9 cellular contexts compared by ENCODE assay signal in the genomic region with DNA sequence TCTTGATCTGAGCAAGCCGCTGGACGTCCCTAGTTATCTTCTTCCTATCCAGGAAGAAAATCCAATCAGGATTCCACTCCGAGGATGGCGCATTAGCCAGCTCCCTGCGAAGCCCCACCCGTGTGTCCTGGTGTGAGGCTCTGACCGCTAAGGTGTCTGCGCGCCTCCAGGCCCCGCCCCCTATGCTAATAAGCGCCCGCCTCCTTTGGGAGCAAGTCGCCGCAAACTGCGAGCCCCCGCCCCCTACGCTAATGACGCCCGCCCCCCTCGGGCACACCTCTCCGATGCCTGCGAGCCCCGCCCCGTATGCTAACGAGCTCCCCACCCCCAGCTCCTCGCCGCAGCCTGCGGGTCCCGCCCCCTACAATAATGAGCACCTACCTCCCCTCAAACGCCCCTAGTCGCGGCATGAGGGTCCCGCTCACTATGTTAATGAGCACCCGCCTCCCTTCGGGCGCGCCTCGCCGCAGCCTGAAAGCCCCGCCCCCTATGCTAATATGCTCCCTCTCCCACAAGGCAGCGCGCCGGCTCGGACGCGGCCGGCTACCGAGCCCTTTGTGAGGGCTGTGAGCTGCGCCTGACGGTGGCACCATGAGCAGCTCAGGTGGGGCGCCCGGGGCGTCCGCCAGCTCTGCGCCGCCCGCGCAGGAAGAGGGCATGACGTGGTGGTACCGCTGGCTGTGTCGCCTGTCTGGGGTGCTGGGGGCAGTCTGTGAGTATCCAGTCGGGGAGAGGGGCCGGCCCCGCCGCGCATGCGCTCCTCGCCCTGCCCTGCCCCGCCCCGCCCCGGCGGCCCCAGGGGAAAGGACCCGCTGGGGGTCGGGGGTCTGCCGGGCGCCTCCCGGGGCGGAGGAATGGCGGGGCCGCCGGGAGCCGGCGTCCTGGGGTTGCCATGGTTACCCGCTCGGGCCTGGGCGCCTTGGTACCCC. TPM values are rescaled to one million over a fixed set of nuclear protein-coding genes. Genes with fewer than 3 reads are reported as not detected.
A peak's percentile ranks its signal among the peaks of the same experiment; 100 is the strongest.
DNase-seq lines count a peak whose midpoint lies in the region; ATAC-seq, FAIRE-seq and TF ChIP-seq lines count a peak whose summit lies in the region.
"Had no signal": no experiment of that assay in that cellular context is flagged by ENCODE, and none has a peak within 500 bp of the region (broad histone marks: within the 10 kb centered on the region; RNA-seq: fewer than 3 reads in every experiment).

A gene (plus strand): TSS at position 503 of the 929 bp plus-strand sequence. CDS start 89 bp downstream, at position 592.

- peaks cover 14% of the 10 kb centered on the region for H3K79me2 ChIP-seq in HepG2 (ENCODE audit: insufficient read depth, low read length)

- TF ChIP-seq EP300 in HepG2 (IDR thresholded peaks at IDR 0.05; ENCODE audit: low read depth in 2 of 2, low read length in 2 of 2) (no peak), HepG2 (CRISPR knock-in tag; IDR thresholded peaks at IDR 0.05; ENCODE audit: borderline replicate concordance) (no peak)

- H3K36me3 ChIP-seq in BJ (ENCODE audit: control insufficient read depth, insufficient read depth, low read length), result no peaks in the 10 kb centered on the region
- H3K36me3 ChIP-seq in HepG2 (replicated peaks in 1 of 2; ENCODE audit: control insufficient read depth in 1 of 2, insufficient read depth in 2 of 2, low read length in 2 of 2), result peaks cover 5 to 7% of the 10 kb centered on the region in 2 experiments; a peak in 2 of 5 replicates

- peak within 1 kb of the TSS; percentile 98 for H3K4me3 Mint-ChIP-seq in dendritic cell treated with granulocyte-macrophage colony-stimulating factor and Interleukin-4, amounts not matched to agents 40 ng/mL and 50 ng/mL, for 4 days

- no peaks in the 10 kb centered on the region for H3K9me3 ChIP-seq in HepG2 (ENCODE audit: low read length)

- H3K27ac ChIP-seq in HepG2 (ENCODE audit: extremely low read length, insufficient read depth, low read length), result peak within 1 kb of the TSS; percentile 99

- in situ Hi-C loops in HepG2 (cut with HindIII; ENCODE audit: extremely low pct_ligation_motif_present, low pct_unique_long_range_greater_than_20kb), result no loop called here

- TF ChIP-seq CTCF in BJ (IDR thresholded peaks at IDR 0.05; ENCODE audit: insufficient read depth, low read depth, low read length) (no peak), HepG2 (CRISPR knock-in tag; IDR thresholded peaks at IDR 0.05) (no peak)

- 0% methylated on average over 18 of the region's 86 CpGs for WGBS in HepG2 (ENCODE audit: low lambda C conversion rate)

- H3K9ac ChIP-seq in HepG2 (ENCODE audit: insufficient read depth, low read depth, low read length), result peak within 1 kb of the TSS; percentile 98

- TF ChIP-seq POLR2A in HepG2 (IDR thresholded peaks at IDR 0.05; ENCODE audit: insufficient read depth in 1 of 2, low read depth in 2 of 2, low read length in 2 of 2), result peak in 1 of 2 experiments; percentile 60; a peak in 1 of 4 replicates

- H2AFZ ChIP-seq in HepG2 (ENCODE audit: low read length), result no peak within 1 kb of the TSS

- FAIRE-seq in HepG2 (lab: Jason Lieb, UNC), result peak; percentile 73
- FAIRE-seq: TTC549 had no signal

- no peaks in the 10 kb centered on the region for H3K9me3 Mint-ChIP-seq in dendritic cell treated with granulocyte-macrophage colony-stimulating factor and Interleukin-4, amounts not matched to agents 40 ng/mL and 50 ng/mL, for 4 days

- TF ChIP-seq RAD21 in HepG2 (CRISPR knock-in tag; IDR thresholded peaks at IDR 0.05), result peak; percentile 56; the same call in 1 of the 2 replicates

- H3K27ac Mint-ChIP-seq in dendritic cell treated with granulocyte-macrophage colony-stimulating factor and Interleukin-4, amounts not matched to agents 40 ng/mL and 50 ng/mL, for 4 days, result peak within 1 kb of the TSS; percentile 91

- peaks cover 52% of the 10 kb centered on the region for H3K4me1 ChIP-seq in HepG2 (ENCODE audit: insufficient read depth, low read length)

- intact Hi-C loops in dendritic cell treated with granulocyte-macrophage colony-stimulating factor and Interleukin-4, amounts not matched to agents 40 ng/mL and 50 ng/mL, for 4 days (cut with micrococcal nuclease), result loop anchor here (2.0 to 5.0 kb wide), 2 partner anchors 19 to 37 kb away; a partner anchor contains a TSS
- intact Hi-C loops in HepG2 (cut with micrococcal nuclease; ENCODE audit: unreplicated experiment), result loop anchor here (1.0 kb wide), 1 partner anchor 20 kb away; a partner anchor contains a TSS

- no TSS peak for BruUV-seq in HepG2 (replicated peaks; lab: Mats Ljungman, UMichigan)

- CTCF ChIA-PET in BJ (lab: Yijun Ruan, JAX), result interaction anchor here (0.6 to 1.3 kb wide), 7 partner anchors 12 to 276 kb away, joined by 3 to 5 read pairs (median 3); no protein-coding TSS in a partner anchor
- CTCF ChIA-PET in HepG2 (lab: Yijun Ruan, JAX; ENCODE audit: low intra/inter-chr PET ratio, low total read pairs), result no interaction called here

- POLR2A ChIA-PET in BJ (lab: Charles Lee), result interaction anchor here (0.6 to 0.7 kb wide), 4 partner anchors 31 to 255 kb away, joined by 3 to 11 read pairs (median 4); no protein-coding TSS in a partner anchor
- POLR2A ChIA-PET in HepG2 (lab: Yijun Ruan, JAX), result interaction anchor here (0.7 to 3.2 kb wide), 35 partner anchors 9 to 429 kb away, joined by 3 to 50 read pairs (median 5); a partner anchor contains a TSS

- H3K4me3 ChIP-seq in BJ (ENCODE audit: low read depth, low read length) (peak within 1 kb of the TSS; percentile 47), HepG2 (replicated peaks in 1 of 3; ENCODE audit: insufficient read depth in 1 of 3, low read depth in 2 of 3, low read length in 3 of 3) (peak within 1 kb of the TSS; percentile 89 to 94 (median 89))

- no peaks in the 10 kb centered on the region; the same call in 1 of the 2 replicates for H4K20me1 ChIP-seq in HepG2 (ENCODE audit: insufficient read depth, low read length)

- peaks cover 38% of the 10 kb centered on the region for H3K27me3 Mint-ChIP-seq in dendritic cell treated with granulocyte-macrophage colony-stimulating factor and Interleukin-4, amounts not matched to agents 40 ng/mL and 50 ng/mL, for 4 days

- DNase-seq in BJ (ENCODE audit: low read depth), result peak; percentile 55
- DNase-seq in NCI-H526 treated with DMSO at 0.1 percent for 48 hours (lab: John Stamatoyannopoulos, UW), result peak; percentile 90
- DNase-seq in activated CD4-positive, alpha-beta T cell treated with anti-CD3 and anti-CD28 coated beads, Interleukin-2, amount 50 U/mL, for 24 hours (ENCODE audit: low read depth in 1 of 2, low spot score in 1 of 2), result peak; percentile 79 to 90
- DNase-seq in HepG2 (ENCODE audit: low spot score), result peak; percentile 93
- DNase-seq in stimulated activated CD4-positive, alpha-beta T cell treated with anti-CD3 and anti-CD28 coated beads, Interleukin-2, amount 100 ng/mL, for 4 hours (ENCODE audit: low read depth), result peak; percentile 87

- H3K36me3 Mint-ChIP-seq in dendritic cell treated with granulocyte-macrophage colony-stimulating factor and Interleukin-4, amounts not matched to agents 40 ng/mL and 50 ng/mL, for 4 days (ENCODE audit: low read depth), result peaks cover 6% of the 10 kb centered on the region

- H3K27me3 ChIP-seq in BJ (ENCODE audit: control insufficient read depth, insufficient read depth, low read length) (no peaks in the 10 kb centered on the region), HepG2 (ENCODE audit: control insufficient read depth in 1 of 2, insufficient read depth in 2 of 2, low read length in 2 of 2) (no peaks in the 10 kb centered on the region; a peak in 1 of 5 replicates)

- H3K4me2 ChIP-seq in HepG2 (ENCODE audit: low read depth, low read length), result peak within 1 kb of the TSS; percentile 99

- ATAC-seq in GM19328 (IDR thresholded peaks at IDR 0.05; ENCODE audit: unreplicated experiment), result peak; percentile 82
- peak; percentile 40 for ATAC-seq in HG03469 (IDR thresholded peaks at IDR 0.05; ENCODE audit: unreplicated experiment)
- ATAC-seq in HepG2, result peak; percentile 75

- H3K4me1 Mint-ChIP-seq in dendritic cell treated with granulocyte-macrophage colony-stimulating factor and Interleukin-4, amounts not matched to agents 40 ng/mL and 50 ng/mL, for 4 days (ENCODE audit: low read depth), result peaks cover 49% of the 10 kb centered on the region

TF ChIP-seq in HepG2, 621 proteins besides CTCF, POLR2A, EP300 and RAD21 (continues in another document):
- TF ChIP-seq RBFOX2 (IDR thresholded peaks at IDR 0.05; ENCODE audit: low read depth, low read length), result peak; percentile 90
- TF ChIP-seq RBM39 (IDR thresholded peaks at IDR 0.05; ENCODE audit: low read depth, low read length, poor library complexity, severe bottlenecking), result peak; percentile 36
- 0 out of 2 replicates have a peak, but pooled peaks have one; percentile 21 for TF ChIP-seq BORCS8-MEF2B (CRISPR knock-in tag; IDR thresholded peaks at IDR 0.05)
- TF ChIP-seq CREB1 (IDR thresholded peaks at IDR 0.05), result peak; percentile 54; the same call in 1 of the 2 replicates
- TF ChIP-seq CREB1 (CRISPR knock-in tag; IDR thresholded peaks at IDR 0.05), result no peak
- no peak for TF ChIP-seq RXRA (CRISPR knock-in tag; IDR thresholded peaks at IDR 0.05)

RNA-seq across cellular contexts. Expression of the gene that starts here (rescaled TPM):
- 15.8 and 19.1 TPM in 2 replicates for polyA plus RNA-seq in BJ (2011; rRNA removed)
- 11.8 and 15.9 TPM in 2 replicates for polyA minus RNA-seq in BJ (2011; rRNA and poly(A)+ RNA removed)
- 8.2 and 13.8 TPM in 2 replicates for total RNA-seq in HepG2 (2016; rRNA removed; fragmentation: Illumina TruSeq; extraction: Trizol)
- 3.2 and 3.9 TPM in 2 replicates for total RNA-seq in HepG2 (2016; cell fraction: cytosol; rRNA removed; fragmentation: Illumina TruSeq; extraction: Trizol; ENCODE audit: low read depth)
- 7.9 and 15.6 TPM in 2 replicates for total RNA-seq in HepG2 (2016; cell fraction: insoluble cytoplasmic fraction; rRNA removed; fragmentation: Illumina TruSeq; extraction: Trizol)
- total RNA-seq in HepG2 (2016; cell fraction: membrane; rRNA removed; fragmentation: Illumina TruSeq; extraction: Trizol), result 10.0 and 11.4 TPM in 2 replicates
- total RNA-seq in HepG2 (2016; cell fraction: nucleus; rRNA removed; fragmentation: Illumina TruSeq; extraction: Trizol), result 12.1 and 14.4 TPM in 2 replicates
- 14.6 and 21.3 TPM in 2 replicates for polyA plus RNA-seq in HepG2 (2011; rRNA removed)
- polyA plus RNA-seq in HepG2 (2011; cell fraction: cytosol; rRNA removed), result 13.1 and 15.4 TPM in 2 replicates
- 33.2 and 35.5 TPM in 2 replicates for polyA plus RNA-seq in HepG2 (2011; cell fraction: nucleus; rRNA removed)
- polyA plus RNA-seq in HepG2 (2012), result 12.0 and 17.4 TPM in 2 replicates
- 3.2 and 4.4 TPM in 2 replicates for polyA plus RNA-seq in HepG2 (2016; cell fraction: cytosol; fragmentation: Illumina TruSeq; extraction: Trizol; ENCODE audit: low read depth)
- polyA plus RNA-seq in HepG2 (2016; cell fraction: insoluble cytoplasmic fraction; fragmentation: Illumina TruSeq; extraction: Trizol; ENCODE audit: low read depth), result 8.6 and 9.0 TPM in 2 replicates
- polyA plus RNA-seq in HepG2 (2016; cell fraction: membrane; fragmentation: Illumina TruSeq; extraction: Trizol; ENCODE audit: low read depth), result 8.8 and 9.3 TPM in 2 replicates
- 20.0 and 22.0 TPM in 2 replicates for polyA plus RNA-seq in HepG2 (2016; cell fraction: nucleus; fragmentation: Illumina TruSeq; extraction: Trizol; ENCODE audit: insufficient read depth, low read depth)
- polyA minus RNA-seq in HepG2 (2011; rRNA and poly(A)+ RNA removed; ENCODE audit: low replicate concordance), result 8.1 and 55.0 TPM in 2 replicates
- polyA minus RNA-seq in HepG2 (2011; cell fraction: cytosol; rRNA and poly(A)+ RNA removed), result 7.1 and 8.0 TPM in 2 replicates
- polyA minus RNA-seq in HepG2 (2011; cell fraction: nucleus; rRNA and poly(A)+ RNA removed), result 25.4 and 28.7 TPM in 2 replicates

Comparison
In these comparisons a context has a peak if more than half of its experiments do, and no peak if none do; other contexts are left out.
1. Peak in every context shown above with its lines: DNase-seq, ATAC-seq, H3K4me3 ChIP-seq and H3K27ac ChIP-seq.